Comparison of ENCODE assay signal across 8 cellular contexts in genomic region chr9:32251539-32251938, GRCh38.
DNase-seq lines count a peak whose midpoint lies in the region; ATAC-seq, FAIRE-seq and TF ChIP-seq lines count a peak whose summit lies in the region.

No MANE protein-coding gene starts in this region.

- H3K36me3 ChIP-seq in KMS-11 (ENCODE audit: insufficient read depth) (no peaks in the 10 kb centered on the region), GM12878 (ENCODE audit: control insufficient read depth in 2 of 2, insufficient read depth in 2 of 2, low read length in 1 of 2) (no peaks in the 10 kb centered on the region), kidney epithelial cell (ENCODE audit: control insufficient read depth, insufficient read depth, low read length) (no peaks in the 10 kb centered on the region)

- H4K20me1 ChIP-seq in KMS-11 (ENCODE audit: insufficient read depth) (no peaks in the 10 kb centered on the region), GM12878 (ENCODE audit: control insufficient read depth, insufficient read depth) (no peaks in the 10 kb centered on the region)

- no peaks in the 10 kb centered on the region for H3K9me3 Mint-ChIP-seq in activated CD8-positive, alpha-beta memory T cell treated with anti-CD3 and anti-CD28 coated beads, Interleukin-2, amount 10 ng/mL, durations not matched to agents 7 days and 5 days (ENCODE audit: low read depth)

- H3K9me3 ChIP-seq in GM12878 (replicated peaks; ENCODE audit: control insufficient read depth, insufficient read depth, low read length), result no peaks in the 10 kb centered on the region

- BruUV-seq in GM12878 (replicated peaks; lab: Mats Ljungman, UMichigan), result no TSS peak

- no peak overlapping the region for H3K4me3 Mint-ChIP-seq in activated CD8-positive, alpha-beta memory T cell treated with anti-CD3 and anti-CD28 coated beads, Interleukin-2, amount 10 ng/mL, durations not matched to agents 7 days and 5 days

- RAD21 ChIA-PET in GM12878 (lab: Charles Lee; ENCODE audit: unreplicated experiment), result interaction anchor here (0.8 to 1.2 kb wide), 4 partner anchors 10 to 335 kb away, joined by 3 to 4 read pairs (median 4); no protein-coding TSS in a partner anchor

- peak; percentile 47 for DNase-seq in activated CD8-positive, alpha-beta memory T cell treated with anti-CD3 and anti-CD28 coated beads, Interleukin-2, amount 10 ng/mL, durations not matched to agents 7 days and 5 days
- no peak for DNase-seq in activated CD8-positive, alpha-beta memory T cell treated with anti-CD3 and anti-CD28 coated beads for 24 hours
- DNase-seq in OCI-M2 (lab: John Stamatoyannopoulos, UW; ENCODE audit: unreplicated experiment) (peak; percentile 45), GM12878 (ENCODE audit: low read depth, low spot score) (peak; percentile 13), kidney epithelial cell (ENCODE audit: low read depth) (no peak)
- DNase-seq in stimulated activated naive CD8-positive, alpha-beta T cell treated with anti-CD3 and anti-CD28 coated beads, Interleukin-15, Interleukin-2, amounts not matched to agents 100 U/mL and 50 U/mL, for 24 hours, result peak; percentile 28

- no peaks in the 10 kb centered on the region for H3K4me1 Mint-ChIP-seq in activated CD8-positive, alpha-beta memory T cell treated with anti-CD3 and anti-CD28 coated beads, Interleukin-2, amount 10 ng/mL, durations not matched to agents 7 days and 5 days

- CTCF ChIA-PET in activated CD8-positive, alpha-beta memory T cell treated with anti-CD3 and anti-CD28 coated beads, Interleukin-2, amount 10 ng/mL, durations not matched to agents 7 days and 5 days (lab: Charles Lee), result interaction anchor here (0.7 to 1.1 kb wide), 2 partner anchors 13 to 161 kb away, joined by 3 read pairs; no protein-coding TSS in a partner anchor
- CTCF ChIA-PET in GM12878 (lab: Yijun Ruan, JAX), result interaction anchor here (0.6 to 2.2 kb wide), 14 partner anchors 9 to 1130 kb away, joined by 3 to 10 read pairs (median 4); partner anchors contain the start of gene RIGI

- no peak overlapping the region for H3K9ac ChIP-seq in KMS-11
- no peak overlapping the region for H3K9ac ChIP-seq in GM12878 (ENCODE audit: control insufficient read depth, insufficient read depth, low read length)

- no peak overlapping the region for H3K27ac Mint-ChIP-seq in activated CD8-positive, alpha-beta memory T cell treated with anti-CD3 and anti-CD28 coated beads, Interleukin-2, amount 10 ng/mL, durations not matched to agents 7 days and 5 days

- intact Hi-C loops in GM12878 (cut with micrococcal nuclease; ENCODE audit: unreplicated experiment), result loop anchor here (1.0 to 10.0 kb wide), 5 partner anchors 104 to 447 kb away; no protein-coding TSS in a partner anchor

- H3K79me2 ChIP-seq in KMS-11 (ENCODE audit: insufficient read depth, low read depth), result no peaks in the 10 kb centered on the region
- no peaks in the 10 kb centered on the region for H3K79me2 ChIP-seq in GM12878 (ENCODE audit: control insufficient read depth, insufficient read depth, low read length)

- peak; percentile 83 for TF ChIP-seq RAD21 in GM12878 (IDR thresholded peaks at IDR 0.05; ENCODE audit: insufficient read depth, low read depth, low read length)

- TF ChIP-seq CTCF in KMS-11 (conservative IDR thresholded peaks at IDR 0.05; ENCODE audit: low read depth, low read length), result peak; percentile 83
- peak; percentile 71 to 76 (median 73) for TF ChIP-seq CTCF in GM12878 (IDR thresholded peaks at IDR 0.05 in 2 of 3, conservative IDR thresholded peaks at IDR 0.05 in 1 of 3; ENCODE audit: control insufficient read depth in 2 of 3, extremely low read depth in 1 of 3, insufficient read depth in 1 of 3, low read depth in 3 of 3, low read length in 3 of 3)
- TF ChIP-seq CTCF in kidney epithelial cell (IDR thresholded peaks at IDR 0.05; ENCODE audit: insufficient read depth, low read length, poor library complexity, severe bottlenecking), result peak; percentile 83

- POLR2A ChIA-PET in GM12878 (lab: Charles Lee), result no interaction called here

- in situ Hi-C loops in GM12878 (cut with MboI), result no loop called here

- no peaks in the 10 kb centered on the region for H3K27me3 Mint-ChIP-seq in activated CD8-positive, alpha-beta memory T cell treated with anti-CD3 and anti-CD28 coated beads, Interleukin-2, amount 10 ng/mL, durations not matched to agents 7 days and 5 days

- SMC1A ChIA-PET in GM12878 (lab: Charles Lee; ENCODE audit: uncharacterized antibody, unreplicated experiment), result interaction anchor here (0.6 to 2.2 kb wide), 7 partner anchors 11 to 1086 kb away, joined by 3 to 10 read pairs (median 3); no protein-coding TSS in a partner anchor

- H3K4me1 ChIP-seq in KMS-11 (ENCODE audit: low read depth, poor library complexity, severe bottlenecking), result peaks cover 3% of the 10 kb centered on the region
- H3K4me1 ChIP-seq in GM12878 (ENCODE audit: control insufficient read depth, insufficient read depth, low read length), result no peaks in the 10 kb centered on the region

- H3K27me3 ChIP-seq in KMS-11 (ENCODE audit: insufficient read depth, low read depth) (no peaks in the 10 kb centered on the region), GM12878 (replicated peaks in 1 of 2; ENCODE audit: control insufficient read depth in 2 of 2, insufficient read depth in 2 of 2, low read length in 1 of 2) (no peaks in the 10 kb centered on the region), kidney epithelial cell (ENCODE audit: control insufficient read depth, insufficient read depth, low read length) (no peaks in the 10 kb centered on the region)

- no peak for ATAC-seq in activated CD8-positive, alpha-beta memory T cell treated with anti-CD3 and anti-CD28 coated beads, Interleukin-2, amount 10 ng/mL, durations not matched to agents 7 days and 5 days
- ATAC-seq in GM21825 (IDR thresholded peaks at IDR 0.05; ENCODE audit: unreplicated experiment) (peak; percentile 83), GM12878 (peak; percentile 91)
- no peak for ATAC-seq in stimulated activated naive CD8-positive, alpha-beta T cell treated with anti-CD3 and anti-CD28 coated beads, Interleukin-15, Interleukin-2, amounts not matched to agents 100 U/mL and 50 U/mL, for 24 hours

- H3K4me3 ChIP-seq in KMS-11 (IDR thresholded peaks at IDR 0.05; ENCODE audit: insufficient read depth, low read depth, low read length) (no peak overlapping the region), GM12878 (no peak overlapping the region), kidney epithelial cell (ENCODE audit: low read depth, low read length) (no peak overlapping the region)

- H2AFZ ChIP-seq in KMS-11 (ENCODE audit: low read depth), result peak overlapping the region; percentile 60
- no peak overlapping the region for H2AFZ ChIP-seq in GM12878 (ENCODE audit: control insufficient read depth, low read depth, low read length)

- TF ChIP-seq POLR2A in GM12878 (IDR thresholded peaks at IDR 0.05; ENCODE audit: low read depth, low read length), result no peak

- H3K27ac ChIP-seq in KMS-11 (no peak overlapping the region), GM12878 (ENCODE audit: control insufficient read depth, insufficient read depth) (no peak overlapping the region)

- H3K36me3 Mint-ChIP-seq in activated CD8-positive, alpha-beta memory T cell treated with anti-CD3 and anti-CD28 coated beads, Interleukin-2, amount 10 ng/mL, durations not matched to agents 7 days and 5 days, result no peaks in the 10 kb centered on the region

- 2% methylated on average over 5 of the region's 5 CpGs for WGBS in GM12878 (ENCODE audit: insufficient coverage, insufficient replicate concordance, low lambda C conversion rate, missing lambda C conversion rate)

- FAIRE-seq in GM12878 (lab: Jason Lieb, UNC), result peak; percentile 92

- no peak for TF ChIP-seq EP300 in GM12878 (IDR thresholded peaks at IDR 0.05; ENCODE audit: borderline replicate concordance in 1 of 2, control insufficient read depth in 1 of 2, low read depth in 2 of 2, low read length in 2 of 2)

- 0 out of 2 replicates have a peak overlapping the region, but pooled peaks have one; percentile 53 for H3K4me2 ChIP-seq in KMS-11
- no peak overlapping the region for H3K4me2 ChIP-seq in GM12878 (ENCODE audit: control insufficient read depth, insufficient read depth)

TF ChIP-seq in GM12878, 131 proteins besides CTCF, POLR2A, EP300 and RAD21 (continues in another document):
- TF ChIP-seq NR2C2 (IDR thresholded peaks at IDR 0.05; ENCODE audit: borderline replicate concordance, control insufficient read depth, insufficient read length, low read depth) (no peak), BCLAF1 (IDR thresholded peaks at IDR 0.05) (no peak), SMC3 (IDR thresholded peaks at IDR 0.05; ENCODE audit: borderline replicate concordance, low read length) (peak; percentile 90), MYC (IDR thresholded peaks at IDR 0.05; ENCODE audit: insufficient read depth, insufficient read length, insufficient replicate concordance, low read length, severe bottlenecking) (no peak), YBX1 (IDR thresholded peaks at IDR 0.05) (no peak), RUNX3 (IDR thresholded peaks at IDR 0.05; ENCODE audit: low read length) (0 out of 2 replicates have a peak, but pooled peaks have one; percentile 23)

Comparison
In these comparisons a context has a peak if more than half of its experiments do, and no peak if none do; other contexts are left out.
1. DNase-seq: peak in activated CD8-positive, alpha-beta memory T cell treated with anti-CD3 and anti-CD28 coated beads, Interleukin-2, amount 10 ng/mL, durations not matched to agents 7 days and 5 days (single experiment), OCI-M2 (single experiment), GM12878 (single experiment) and stimulated activated naive CD8-positive, alpha-beta T cell treated with anti-CD3 and anti-CD28 coated beads, Interleukin-15, Interleukin-2, amounts not matched to agents 100 U/mL and 50 U/mL, for 24 hours (single experiment); none in activated CD8-positive, alpha-beta memory T cell treated with anti-CD3 and anti-CD28 coated beads for 24 hours (single experiment) and kidney epithelial cell (single experiment).
2. ATAC-seq: peak in GM21825 (single experiment) and GM12878 (single experiment); none in activated CD8-positive, alpha-beta memory T cell treated with anti-CD3 and anti-CD28 coated beads, Interleukin-2, amount 10 ng/mL, durations not matched to agents 7 days and 5 days (single experiment) and stimulated activated naive CD8-positive, alpha-beta T cell treated with anti-CD3 and anti-CD28 coated beads, Interleukin-15, Interleukin-2, amounts not matched to agents 100 U/mL and 50 U/mL, for 24 hours (single experiment).
3. Peak in every context shown above with its lines, with median percentiles within 50 percentile points of each other: CTCF ChIP-seq.